1 cellular context compared by ENCODE assay signal in the genomic region with DNA sequence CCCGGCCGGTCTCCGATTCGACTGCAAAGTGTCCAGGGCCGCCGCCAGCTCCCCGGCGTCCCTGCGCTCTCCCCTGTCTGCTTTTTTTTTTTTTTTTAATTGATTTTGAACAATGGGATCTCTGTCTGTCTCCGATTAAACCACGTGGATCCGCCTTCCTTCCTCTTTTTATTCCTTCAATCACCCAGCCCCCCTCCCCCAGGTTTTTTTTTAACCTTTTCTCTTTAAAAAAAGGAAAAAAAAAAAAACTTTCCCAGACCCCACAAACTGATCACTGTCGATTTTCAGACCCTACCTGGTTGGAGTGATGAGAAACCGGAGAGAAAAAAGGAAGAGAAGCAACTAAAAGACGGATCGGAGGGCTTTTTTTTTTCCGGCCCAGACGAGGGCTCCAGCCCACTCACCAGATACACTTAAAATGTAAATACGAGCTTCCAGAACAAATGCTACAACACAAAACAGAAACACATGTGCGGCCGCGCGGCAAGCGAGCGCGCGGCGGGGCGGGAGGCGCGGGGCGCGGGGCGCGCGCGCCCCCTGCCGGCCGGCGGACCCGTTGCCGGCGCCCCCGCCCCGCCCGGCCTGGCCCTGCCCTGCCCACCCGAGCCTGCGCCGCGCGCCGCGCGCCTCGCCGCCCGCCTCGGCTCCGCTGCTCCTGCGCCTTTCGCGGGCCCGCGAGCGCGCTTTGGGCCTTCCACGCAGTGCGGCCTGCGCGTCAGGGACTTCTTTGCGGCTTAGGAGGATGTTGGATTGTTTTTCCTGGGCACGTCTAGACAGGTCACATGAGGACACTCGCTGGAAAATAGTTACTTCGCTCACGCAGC.
TF ChIP-seq lines count a peak whose summit lies in the region.

A gene (minus strand): TSS at position 428 of the 824 bp plus-strand sequence. CDS start 1,163 bp downstream, outside the sequence.

TF ChIP-seq in K562, 482 proteins besides CTCF, POLR2A, EP300 and RAD21 (continued from another document and continues in another):
- TF ChIP-seq ZNF146 (CRISPR knock-in tag; IDR thresholded peaks at IDR 0.05; ENCODE audit: unreplicated experiment), result no peak
- TF ChIP-seq, protein P1, sequence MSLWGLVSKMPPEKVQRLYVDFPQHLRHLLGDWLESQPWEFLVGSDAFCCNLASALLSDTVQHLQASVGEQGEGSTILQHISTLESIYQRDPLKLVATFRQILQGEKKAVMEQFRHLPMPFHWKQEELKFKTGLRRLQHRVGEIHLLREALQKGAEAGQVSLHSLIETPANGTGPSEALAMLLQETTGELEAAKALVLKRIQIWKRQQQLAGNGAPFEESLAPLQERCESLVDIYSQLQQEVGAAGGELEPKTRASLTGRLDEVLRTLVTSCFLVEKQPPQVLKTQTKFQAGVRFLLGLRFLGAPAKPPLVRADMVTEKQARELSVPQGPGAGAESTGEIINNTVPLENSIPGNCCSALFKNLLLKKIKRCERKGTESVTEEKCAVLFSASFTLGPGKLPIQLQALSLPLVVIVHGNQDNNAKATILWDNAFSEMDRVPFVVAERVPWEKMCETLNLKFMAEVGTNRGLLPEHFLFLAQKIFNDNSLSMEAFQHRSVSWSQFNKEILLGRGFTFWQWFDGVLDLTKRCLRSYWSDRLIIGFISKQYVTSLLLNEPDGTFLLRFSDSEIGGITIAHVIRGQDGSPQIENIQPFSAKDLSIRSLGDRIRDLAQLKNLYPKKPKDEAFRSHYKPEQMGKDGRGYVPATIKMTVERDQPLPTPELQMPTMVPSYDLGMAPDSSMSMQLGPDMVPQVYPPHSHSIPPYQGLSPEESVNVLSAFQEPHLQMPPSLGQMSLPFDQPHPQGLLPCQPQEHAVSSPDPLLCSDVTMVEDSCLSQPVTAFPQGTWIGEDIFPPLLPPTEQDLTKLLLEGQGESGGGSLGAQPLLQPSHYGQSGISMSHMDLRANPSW (CRISPR knock-in tag; IDR thresholded peaks at IDR 0.05), result no peak
- no peak for TF ChIP-seq ZNF274 (IDR thresholded peaks at IDR 0.05; ENCODE audit: borderline replicate concordance, low read depth, low read length)
- no peak for TF ChIP-seq STAG1 (CRISPR knock-in tag; IDR thresholded peaks at IDR 0.05; ENCODE audit: borderline replicate concordance)
- TF ChIP-seq, protein P2, sequence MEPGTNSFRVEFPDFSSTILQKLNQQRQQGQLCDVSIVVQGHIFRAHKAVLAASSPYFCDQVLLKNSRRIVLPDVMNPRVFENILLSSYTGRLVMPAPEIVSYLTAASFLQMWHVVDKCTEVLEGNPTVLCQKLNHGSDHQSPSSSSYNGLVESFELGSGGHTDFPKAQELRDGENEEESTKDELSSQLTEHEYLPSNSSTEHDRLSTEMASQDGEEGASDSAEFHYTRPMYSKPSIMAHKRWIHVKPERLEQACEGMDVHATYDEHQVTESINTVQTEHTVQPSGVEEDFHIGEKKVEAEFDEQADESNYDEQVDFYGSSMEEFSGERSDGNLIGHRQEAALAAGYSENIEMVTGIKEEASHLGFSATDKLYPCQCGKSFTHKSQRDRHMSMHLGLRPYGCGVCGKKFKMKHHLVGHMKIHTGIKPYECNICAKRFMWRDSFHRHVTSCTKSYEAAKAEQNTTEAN (CRISPR knock-in tag; IDR thresholded peaks at IDR 0.05), result no peak
- TF ChIP-seq, protein P3, sequence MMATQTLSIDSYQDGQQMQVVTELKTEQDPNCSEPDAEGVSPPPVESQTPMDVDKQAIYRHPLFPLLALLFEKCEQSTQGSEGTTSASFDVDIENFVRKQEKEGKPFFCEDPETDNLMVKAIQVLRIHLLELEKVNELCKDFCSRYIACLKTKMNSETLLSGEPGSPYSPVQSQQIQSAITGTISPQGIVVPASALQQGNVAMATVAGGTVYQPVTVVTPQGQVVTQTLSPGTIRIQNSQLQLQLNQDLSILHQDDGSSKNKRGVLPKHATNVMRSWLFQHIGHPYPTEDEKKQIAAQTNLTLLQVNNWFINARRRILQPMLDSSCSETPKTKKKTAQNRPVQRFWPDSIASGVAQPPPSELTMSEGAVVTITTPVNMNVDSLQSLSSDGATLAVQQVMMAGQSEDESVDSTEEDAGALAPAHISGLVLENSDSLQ (IDR thresholded peaks at IDR 0.05), result no peak
- TF ChIP-seq COPS2 (conservative IDR thresholded peaks at IDR 0.05), result no peak
- no peak for TF ChIP-seq MECOM (CRISPR knock-in tag; IDR thresholded peaks at IDR 0.05)
- TF ChIP-seq CTBP1 (IDR thresholded peaks at IDR 0.05; ENCODE audit: borderline replicate concordance), result peak; percentile 77
- no peak for TF ChIP-seq CC2D1A (IDR thresholded peaks at IDR 0.05)
- peak; percentile 87 for TF ChIP-seq ZNF24 (IDR thresholded peaks at IDR 0.05)
- TF ChIP-seq RBM34 (IDR thresholded peaks at IDR 0.05; ENCODE audit: borderline replicate concordance, insufficient read depth, low read length), result no peak
- TF ChIP-seq, protein P4, sequence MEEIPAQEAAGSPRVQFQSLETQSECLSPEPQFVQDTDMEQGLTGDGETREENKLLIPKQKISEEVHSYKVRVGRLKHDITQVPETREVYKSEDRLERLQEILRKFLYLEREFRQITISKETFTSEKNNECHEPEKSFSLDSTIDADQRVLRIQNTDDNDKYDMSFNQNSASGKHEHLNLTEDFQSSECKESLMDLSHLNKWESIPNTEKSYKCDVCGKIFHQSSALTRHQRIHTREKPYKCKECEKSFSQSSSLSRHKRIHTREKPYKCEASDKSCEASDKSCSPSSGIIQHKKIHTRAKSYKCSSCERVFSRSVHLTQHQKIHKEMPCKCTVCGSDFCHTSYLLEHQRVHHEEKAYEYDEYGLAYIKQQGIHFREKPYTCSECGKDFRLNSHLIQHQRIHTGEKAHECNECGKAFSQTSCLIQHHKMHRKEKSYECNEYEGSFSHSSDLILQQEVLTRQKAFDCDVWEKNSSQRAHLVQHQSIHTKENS (CRISPR knock-in tag; IDR thresholded peaks at IDR 0.05), result no peak
- TF ChIP-seq KLF1 (tag; IDR thresholded peaks at IDR 0.05), result no peak
- no peak for TF ChIP-seq PRPF4 (IDR thresholded peaks at IDR 0.05; ENCODE audit: insufficient read depth, low read depth, low read length, poor library complexity, severe bottlenecking)
- TF ChIP-seq KDM4B (IDR thresholded peaks at IDR 0.05; ENCODE audit: borderline replicate concordance in 2 of 2, low read depth in 1 of 2), result no peak
- TF ChIP-seq, protein P5, sequence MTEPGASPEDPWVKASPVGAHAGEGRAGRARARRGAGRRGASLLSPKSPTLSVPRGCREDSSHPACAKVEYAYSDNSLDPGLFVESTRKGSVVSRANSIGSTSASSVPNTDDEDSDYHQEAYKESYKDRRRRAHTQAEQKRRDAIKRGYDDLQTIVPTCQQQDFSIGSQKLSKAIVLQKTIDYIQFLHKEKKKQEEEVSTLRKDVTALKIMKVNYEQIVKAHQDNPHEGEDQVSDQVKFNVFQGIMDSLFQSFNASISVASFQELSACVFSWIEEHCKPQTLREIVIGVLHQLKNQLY (CRISPR knock-in tag; conservative IDR thresholded peaks at IDR 0.05), result no peak
- TF ChIP-seq, protein P6, sequence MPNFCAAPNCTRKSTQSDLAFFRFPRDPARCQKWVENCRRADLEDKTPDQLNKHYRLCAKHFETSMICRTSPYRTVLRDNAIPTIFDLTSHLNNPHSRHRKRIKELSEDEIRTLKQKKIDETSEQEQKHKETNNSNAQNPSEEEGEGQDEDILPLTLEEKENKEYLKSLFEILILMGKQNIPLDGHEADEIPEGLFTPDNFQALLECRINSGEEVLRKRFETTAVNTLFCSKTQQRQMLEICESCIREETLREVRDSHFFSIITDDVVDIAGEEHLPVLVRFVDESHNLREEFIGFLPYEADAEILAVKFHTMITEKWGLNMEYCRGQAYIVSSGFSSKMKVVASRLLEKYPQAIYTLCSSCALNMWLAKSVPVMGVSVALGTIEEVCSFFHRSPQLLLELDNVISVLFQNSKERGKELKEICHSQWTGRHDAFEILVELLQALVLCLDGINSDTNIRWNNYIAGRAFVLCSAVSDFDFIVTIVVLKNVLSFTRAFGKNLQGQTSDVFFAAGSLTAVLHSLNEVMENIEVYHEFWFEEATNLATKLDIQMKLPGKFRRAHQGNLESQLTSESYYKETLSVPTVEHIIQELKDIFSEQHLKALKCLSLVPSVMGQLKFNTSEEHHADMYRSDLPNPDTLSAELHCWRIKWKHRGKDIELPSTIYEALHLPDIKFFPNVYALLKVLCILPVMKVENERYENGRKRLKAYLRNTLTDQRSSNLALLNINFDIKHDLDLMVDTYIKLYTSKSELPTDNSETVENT (CRISPR knock-in tag; IDR thresholded peaks at IDR 0.05), result no peak
- TF ChIP-seq ZFPM2 (CRISPR knock-in tag; IDR thresholded peaks at IDR 0.05), result no peak
- no peak for TF ChIP-seq ZNF778 (CRISPR knock-in tag; IDR thresholded peaks at IDR 0.05)
- no peak for TF ChIP-seq DDX20 (tag; IDR thresholded peaks at IDR 0.05; ENCODE audit: low read depth)
- no peak for TF ChIP-seq SNRNP70 (optimal IDR thresholded peaks at IDR 0.05; ENCODE audit: low read depth, low read length)
- TF ChIP-seq, protein P7, sequence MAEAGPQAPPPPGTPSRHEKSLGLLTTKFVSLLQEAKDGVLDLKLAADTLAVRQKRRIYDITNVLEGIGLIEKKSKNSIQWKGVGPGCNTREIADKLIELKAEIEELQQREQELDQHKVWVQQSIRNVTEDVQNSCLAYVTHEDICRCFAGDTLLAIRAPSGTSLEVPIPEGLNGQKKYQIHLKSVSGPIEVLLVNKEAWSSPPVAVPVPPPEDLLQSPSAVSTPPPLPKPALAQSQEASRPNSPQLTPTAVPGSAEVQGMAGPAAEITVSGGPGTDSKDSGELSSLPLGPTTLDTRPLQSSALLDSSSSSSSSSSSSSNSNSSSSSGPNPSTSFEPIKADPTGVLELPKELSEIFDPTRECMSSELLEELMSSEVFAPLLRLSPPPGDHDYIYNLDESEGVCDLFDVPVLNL (CRISPR knock-in tag; IDR thresholded peaks at IDR 0.05; ENCODE audit: low read depth), result no peak
- no peak for TF ChIP-seq SMARCB1 (IDR thresholded peaks at IDR 0.05; ENCODE audit: insufficient read length, low read depth)
- TF ChIP-seq SRSF7 (optimal IDR thresholded peaks at IDR 0.05; ENCODE audit: low read depth, low read length), result no peak
- TF ChIP-seq PTBP1 (IDR thresholded peaks at IDR 0.05; ENCODE audit: low read depth, low read length), result no peak
- no peak for TF ChIP-seq ZFP30 (CRISPR knock-in tag; IDR thresholded peaks at IDR 0.05; ENCODE audit: borderline replicate concordance)
- no peak for TF ChIP-seq FOXA3 (CRISPR knock-in tag; conservative IDR thresholded peaks at IDR 0.05 in 1 of 2, IDR thresholded peaks at IDR 0.05 in 1 of 2)
- no peak for TF ChIP-seq ZNF785 (CRISPR knock-in tag; IDR thresholded peaks at IDR 0.05)
- TF ChIP-seq, protein P8, sequence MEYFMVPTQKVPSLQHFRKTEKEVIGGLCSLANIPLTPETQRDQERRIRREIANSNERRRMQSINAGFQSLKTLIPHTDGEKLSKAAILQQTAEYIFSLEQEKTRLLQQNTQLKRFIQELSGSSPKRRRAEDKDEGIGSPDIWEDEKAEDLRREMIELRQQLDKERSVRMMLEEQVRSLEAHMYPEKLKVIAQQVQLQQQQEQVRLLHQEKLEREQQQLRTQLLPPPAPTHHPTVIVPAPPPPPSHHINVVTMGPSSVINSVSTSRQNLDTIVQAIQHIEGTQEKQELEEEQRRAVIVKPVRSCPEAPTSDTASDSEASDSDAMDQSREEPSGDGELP (CRISPR knock-in tag; IDR thresholded peaks at IDR 0.05; ENCODE audit: borderline replicate concordance), result peak; percentile 2; the same call in 1 of the 2 replicates
- TF ChIP-seq CBX8 (IDR thresholded peaks at IDR 0.05; ENCODE audit: borderline replicate concordance, extremely low read depth, low read depth, low read length, poor library complexity, severe bottlenecking), result no peak
- no peak for TF ChIP-seq NCOA6 (IDR thresholded peaks at IDR 0.05)
- 0 out of 2 replicates have a peak, but pooled peaks have one; percentile 36 for TF ChIP-seq FOSL1 (tag; conservative IDR thresholded peaks at IDR 0.05)
- no peak for TF ChIP-seq PRMT5 (CRISPR knock-in tag; IDR thresholded peaks at IDR 0.05)
- TF ChIP-seq, protein P9, sequence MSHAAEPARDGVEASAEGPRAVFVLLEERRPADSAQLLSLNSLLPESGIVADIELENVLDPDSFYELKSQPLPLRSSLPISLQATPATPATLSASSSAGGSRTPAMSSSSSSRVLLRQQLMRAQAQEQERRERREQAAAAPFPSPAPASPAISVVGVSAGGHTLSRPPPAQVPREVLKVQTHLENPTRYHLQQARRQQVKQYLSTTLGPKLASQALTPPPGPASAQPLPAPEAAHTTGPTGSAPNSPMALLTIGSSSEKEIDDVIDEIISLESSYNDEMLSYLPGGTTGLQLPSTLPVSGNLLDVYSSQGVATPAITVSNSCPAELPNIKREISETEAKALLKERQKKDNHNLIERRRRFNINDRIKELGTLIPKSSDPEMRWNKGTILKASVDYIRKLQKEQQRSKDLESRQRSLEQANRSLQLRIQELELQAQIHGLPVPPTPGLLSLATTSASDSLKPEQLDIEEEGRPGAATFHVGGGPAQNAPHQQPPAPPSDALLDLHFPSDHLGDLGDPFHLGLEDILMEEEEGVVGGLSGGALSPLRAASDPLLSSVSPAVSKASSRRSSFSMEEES (CRISPR knock-in tag; IDR thresholded peaks at IDR 0.05), result peak; percentile 25
- TF ChIP-seq SIX5 (IDR thresholded peaks at IDR 0.05; ENCODE audit: borderline replicate concordance in 1 of 2, insufficient read depth in 1 of 2, low read depth in 1 of 2, low read length in 2 of 2), result no peak
- TF ChIP-seq ZNF717 (CRISPR knock-in tag; IDR thresholded peaks at IDR 0.05), result no peak
- TF ChIP-seq MXI1 (IDR thresholded peaks at IDR 0.05; ENCODE audit: low read depth, low read length), result peak; percentile 56; the same call in 1 of the 2 replicates
- no peak for TF ChIP-seq RBM17 (IDR thresholded peaks at IDR 0.05; ENCODE audit: borderline replicate concordance, low read depth, low read length)
- peak; percentile 41 for TF ChIP-seq MEIS2 (IDR thresholded peaks at IDR 0.05; ENCODE audit: partially characterized antibody)
- peak; percentile 96 to 98 for TF ChIP-seq FOXK2 (conservative IDR thresholded peaks at IDR 0.05 in 1 of 2, IDR thresholded peaks at IDR 0.05 in 1 of 2; ENCODE audit: low read depth in 2 of 2)
- TF ChIP-seq, protein P10, sequence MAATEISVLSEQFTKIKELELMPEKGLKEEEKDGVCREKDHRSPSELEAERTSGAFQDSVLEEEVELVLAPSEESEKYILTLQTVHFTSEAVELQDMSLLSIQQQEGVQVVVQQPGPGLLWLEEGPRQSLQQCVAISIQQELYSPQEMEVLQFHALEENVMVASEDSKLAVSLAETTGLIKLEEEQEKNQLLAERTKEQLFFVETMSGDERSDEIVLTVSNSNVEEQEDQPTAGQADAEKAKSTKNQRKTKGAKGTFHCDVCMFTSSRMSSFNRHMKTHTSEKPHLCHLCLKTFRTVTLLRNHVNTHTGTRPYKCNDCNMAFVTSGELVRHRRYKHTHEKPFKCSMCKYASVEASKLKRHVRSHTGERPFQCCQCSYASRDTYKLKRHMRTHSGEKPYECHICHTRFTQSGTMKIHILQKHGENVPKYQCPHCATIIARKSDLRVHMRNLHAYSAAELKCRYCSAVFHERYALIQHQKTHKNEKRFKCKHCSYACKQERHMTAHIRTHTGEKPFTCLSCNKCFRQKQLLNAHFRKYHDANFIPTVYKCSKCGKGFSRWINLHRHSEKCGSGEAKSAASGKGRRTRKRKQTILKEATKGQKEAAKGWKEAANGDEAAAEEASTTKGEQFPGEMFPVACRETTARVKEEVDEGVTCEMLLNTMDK (IDR thresholded peaks at IDR 0.05; ENCODE audit: borderline replicate concordance, insufficient read depth, low read depth, low read length, poor library complexity, severe bottlenecking), result peak; percentile 60
- no peak for TF ChIP-seq ZNF311 (CRISPR knock-in tag; IDR thresholded peaks at IDR 0.05)
